19 cellular contexts compared by ENCODE assay signal in the genomic region with DNA sequence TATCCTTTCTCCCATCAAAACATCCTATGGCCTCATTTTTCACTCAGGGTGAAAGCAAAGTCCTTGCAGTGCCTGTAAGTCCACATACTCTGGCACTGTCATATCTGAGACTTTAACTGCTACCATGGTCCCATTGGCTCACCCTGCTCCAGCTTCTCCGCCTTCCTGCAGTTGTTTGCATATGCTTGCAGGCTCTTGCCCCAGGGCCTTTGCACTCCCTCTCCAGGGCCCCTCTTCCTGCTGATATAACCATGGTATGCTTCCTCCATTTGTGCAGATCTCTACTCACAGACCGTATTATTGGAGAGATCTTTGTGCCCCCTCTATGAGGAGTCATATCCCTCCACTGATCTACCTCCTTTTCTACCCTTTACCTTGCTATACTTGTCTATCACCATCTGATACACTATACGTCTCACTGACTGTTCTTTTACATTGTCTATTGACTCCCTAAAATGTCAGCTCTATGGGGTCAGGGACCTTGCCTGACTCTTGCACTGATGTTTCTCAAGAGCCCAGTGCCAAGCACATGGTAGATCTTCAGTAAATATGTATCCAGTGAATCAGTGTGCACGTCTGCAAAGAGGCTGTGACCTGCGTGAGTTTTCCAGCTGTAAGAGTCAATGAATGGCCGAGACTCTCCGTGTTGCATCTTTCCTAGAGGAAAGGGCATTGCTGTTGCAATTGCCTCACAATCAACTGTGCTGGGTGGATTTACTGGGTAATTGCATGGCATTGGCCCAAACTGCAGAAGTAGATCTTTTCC.
DNase-seq lines count a peak whose midpoint lies in the region; ATAC-seq, FAIRE-seq and TF ChIP-seq lines count a peak whose summit lies in the region.
"Had no signal": no experiment of that assay in that cellular context is flagged by ENCODE, and none has a peak within 500 bp of the region (broad histone marks: within the 10 kb centered on the region; RNA-seq: fewer than 3 reads in every experiment).

No MANE protein-coding gene starts in this region.

- peak; percentile 66 to 70; a peak in 3 of 5 replicates for TF ChIP-seq EP300 in A549 (IDR thresholded peaks at IDR 0.05)

- DNase-seq in A549 (ENCODE audit: low read depth in 1 of 2, low spot score in 1 of 2) = peak in 1 of 2 experiments; percentile 81
- DNase-seq in fibroblast of villous mesenchyme (ENCODE audit: low read depth) = peak; percentile 15
- no peak for DNase-seq in GM03348 (ENCODE audit: low spot score)
- no peak for DNase-seq in RCC 7860 (ENCODE audit: low spot score)
- DNase-seq in hepatic stellate cell (ENCODE audit: low spot score) = no peak
- DNase-seq in NCI-H748 (lab: John Stamatoyannopoulos, UW; ENCODE audit: unreplicated experiment) = no peak
- DNase-seq: 8988T, COR-L47, DMS53, NCI-H2107, NCI-H345, NCI-H748 treated with DMSO at 0.1 percent for 48 hours had no signal

- H3K4me1 ChIP-seq in A549 (peaks cover 56% of the 10 kb centered on the region), neutrophil (ENCODE audit: control insufficient read depth in 1 of 2, insufficient read depth in 1 of 2, low read depth in 1 of 2, low read length in 1 of 2) (peaks cover 60 to 64% of the 10 kb centered on the region in 2 experiments)

- no peak for TF ChIP-seq POLR2A in A549 (IDR thresholded peaks at IDR 0.05; ENCODE audit: low read length)

- H3K36me3 ChIP-seq in neutrophil = no peaks in the 10 kb centered on the region

- 27% methylated on average over 7 of the region's 7 CpGs for WGBS in A549 (ENCODE audit: missing lambda C conversion rate)

- H3K4me3 ChIP-seq in A549 (no peak overlapping the region), fibroblast of villous mesenchyme (ENCODE audit: low read depth, low read length) (no peak overlapping the region), neutrophil (ENCODE audit: low read depth in 1 of 2, low read length in 1 of 2) (no peak overlapping the region)
- H3K4me3 ChIP-seq: GM12878 had no signal

- CTCF ChIA-PET in A549 (lab: Yijun Ruan, JAX) = interaction anchor here (0.8 to 1.3 kb wide), 2 partner anchors 19 to 119 kb away, joined by 3 to 4 read pairs; no protein-coding TSS in a partner anchor

- H3K4me2 ChIP-seq in A549 = peak overlapping the region; percentile 55

- H3K27ac ChIP-seq in A549 (peak overlapping the region; percentile 74 to 83), VCaP (peak overlapping the region; percentile 59), neutrophil (peak overlapping the region; percentile 13)
- H3K27ac ChIP-seq: C4-2B had no signal

- H3K27me3 ChIP-seq in neutrophil = no peaks in the 10 kb centered on the region

- TF ChIP-seq RAD21 in A549 (conservative IDR thresholded peaks at IDR 0.05 in 1 of 2, IDR thresholded peaks at IDR 0.05 in 1 of 2) = no peak

- peaks cover 10% of the 10 kb centered on the region; the same call in 2 of the 3 replicates for H3K9me3 ChIP-seq in A549
- H3K9me3 ChIP-seq in neutrophil = no peaks in the 10 kb centered on the region

- ATAC-seq in A549 = peak; percentile 73 to 74
- ATAC-seq: GM12878, Right ventricle myocardium inferior had no signal

- FAIRE-seq in A549 (lab: Jason Lieb, UNC) (no peak), RCC 7860 (lab: Jason Lieb, UNC) (no peak)
- FAIRE-seq: GM12878, GM18507, HTR-8/SVneo had no signal

- POLR2A ChIA-PET in A549 (lab: Yijun Ruan, JAX) = interaction anchor here (0.7 to 1.8 kb wide), 4 partner anchors 18 to 82 kb away, joined by 3 to 5 read pairs (median 3); partner anchors contain the start of gene CPEB4

- TF ChIP-seq CTCF in A549 (IDR thresholded peaks at IDR 0.05) = no peak
- TF ChIP-seq CTCF in VCaP (conservative IDR thresholded peaks at IDR 0.05) = no peak
- TF ChIP-seq CTCF in fibroblast of villous mesenchyme (IDR thresholded peaks at IDR 0.05; ENCODE audit: insufficient read depth, low read depth, low read length) = no peak
- no peak for TF ChIP-seq CTCF in neutrophil (IDR thresholded peaks at IDR 0.05)

TF ChIP-seq in A549, 52 proteins besides CTCF, POLR2A, EP300 and RAD21 (continues in another document):
- TF ChIP-seq, protein P1, sequence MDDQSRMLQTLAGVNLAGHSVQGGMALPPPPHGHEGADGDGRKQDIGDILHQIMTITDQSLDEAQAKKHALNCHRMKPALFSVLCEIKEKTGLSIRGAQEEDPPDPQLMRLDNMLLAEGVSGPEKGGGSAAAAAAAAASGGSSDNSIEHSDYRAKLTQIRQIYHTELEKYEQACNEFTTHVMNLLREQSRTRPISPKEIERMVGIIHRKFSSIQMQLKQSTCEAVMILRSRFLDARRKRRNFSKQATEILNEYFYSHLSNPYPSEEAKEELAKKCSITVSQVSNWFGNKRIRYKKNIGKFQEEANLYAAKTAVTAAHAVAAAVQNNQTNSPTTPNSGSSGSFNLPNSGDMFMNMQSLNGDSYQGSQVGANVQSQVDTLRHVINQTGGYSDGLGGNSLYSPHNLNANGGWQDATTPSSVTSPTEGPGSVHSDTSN (IDR thresholded peaks at IDR 0.05) = no peak
- TF ChIP-seq CBX8 (IDR thresholded peaks at IDR 0.05) (no peak), POLR2AphosphoS2 (conservative IDR thresholded peaks at IDR 0.05; ENCODE audit: low read length) (no peak), TFCP2L1 (CRISPR knock-in tag; IDR thresholded peaks at IDR 0.05) (no peak), PHF8 (IDR thresholded peaks at IDR 0.05; ENCODE audit: borderline replicate concordance, low read depth) (no peak), NFE2L2 (conservative IDR thresholded peaks at IDR 0.05; ENCODE audit: low read length) (no peak), HMGXB4 (CRISPR knock-in tag; IDR thresholded peaks at IDR 0.05; ENCODE audit: borderline replicate concordance) (no peak), KDM5A (IDR thresholded peaks at IDR 0.05) (no peak), ZNF302 (CRISPR knock-in tag; IDR thresholded peaks at IDR 0.05) (no peak), MAX (IDR thresholded peaks at IDR 0.05) (peak; percentile 48), HOXA7 (CRISPR knock-in tag; IDR thresholded peaks at IDR 0.05) (no peak), ZC3H11A (IDR thresholded peaks at IDR 0.05) (no peak), CHD4 (IDR thresholded peaks at IDR 0.05; ENCODE audit: borderline replicate concordance) (no peak), ZFP36 (IDR thresholded peaks at IDR 0.05; ENCODE audit: borderline replicate concordance, partially characterized antibody) (no peak), KDM1A (IDR thresholded peaks at IDR 0.05; ENCODE audit: low read depth) (0 out of 2 replicates have a peak, but pooled peaks have one; percentile 38), HDAC2 (IDR thresholded peaks at IDR 0.05) (no peak), CHD2 (IDR thresholded peaks at IDR 0.05; ENCODE audit: low read length, partially characterized antibody) (no peak), CBX2 (IDR thresholded peaks at IDR 0.05; ENCODE audit: borderline replicate concordance, low read depth) (no peak), HEYL (CRISPR knock-in tag; IDR thresholded peaks at IDR 0.05) (no peak), RCOR1 (IDR thresholded peaks at IDR 0.05; ENCODE audit: low read depth, low read length) (no peak), FOSB (CRISPR knock-in tag; IDR thresholded peaks at IDR 0.05) (no peak), SREBF2 (IDR thresholded peaks at IDR 0.05) (no peak), GATA3 (IDR thresholded peaks at IDR 0.05; ENCODE audit: borderline replicate concordance) (peak; percentile 68), FOXS1 (CRISPR knock-in tag; IDR thresholded peaks at IDR 0.05) (no peak), MAFK (IDR thresholded peaks at IDR 0.05; ENCODE audit: partially characterized antibody) (no peak), ELK1 (IDR thresholded peaks at IDR 0.05; ENCODE audit: low read depth, low read length) (no peak), NR3C1 (IDR thresholded peaks at IDR 0.05) (no peak), MAZ (IDR thresholded peaks at IDR 0.05; ENCODE audit: borderline replicate concordance, low read depth, low read length) (no peak)
- TF ChIP-seq, protein P2, sequence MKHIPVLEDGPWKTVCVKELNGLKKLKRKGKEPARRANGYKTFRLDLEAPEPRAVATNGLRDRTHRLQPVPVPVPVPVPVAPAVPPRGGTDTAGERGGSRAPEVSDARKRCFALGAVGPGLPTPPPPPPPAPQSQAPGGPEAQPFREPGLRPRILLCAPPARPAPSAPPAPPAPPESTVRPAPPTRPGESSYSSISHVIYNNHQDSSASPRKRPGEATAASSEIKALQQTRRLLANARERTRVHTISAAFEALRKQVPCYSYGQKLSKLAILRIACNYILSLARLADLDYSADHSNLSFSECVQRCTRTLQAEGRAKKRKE (CRISPR knock-in tag; IDR thresholded peaks at IDR 0.05; ENCODE audit: low read depth) = no peak

Comparison
In these comparisons a context has a peak if more than half of its experiments do, and no peak if none do; other contexts are left out.
1. H3K27ac ChIP-seq: peak in every context shown above with its lines; median percentile 78 in A549; 59 in VCaP; 13 in neutrophil.